Comparison of ENCODE assay signal across 1 cellular context in genomic region chr3:150546226-150547044, GRCh38.
TF ChIP-seq lines count a peak whose summit lies in the region.

Gene EIF2A (plus strand): TSS chr3:150546787. CDS start chr3:150546803, 16 bp downstream.
Gene SERP1 (minus strand): TSS chr3:150546496. CDS start chr3:150546135, 361 bp downstream.

TF ChIP-seq in K562, 482 proteins besides CTCF, POLR2A, EP300 and RAD21 (continued from another document):
- TF ChIP-seq, protein P1, sequence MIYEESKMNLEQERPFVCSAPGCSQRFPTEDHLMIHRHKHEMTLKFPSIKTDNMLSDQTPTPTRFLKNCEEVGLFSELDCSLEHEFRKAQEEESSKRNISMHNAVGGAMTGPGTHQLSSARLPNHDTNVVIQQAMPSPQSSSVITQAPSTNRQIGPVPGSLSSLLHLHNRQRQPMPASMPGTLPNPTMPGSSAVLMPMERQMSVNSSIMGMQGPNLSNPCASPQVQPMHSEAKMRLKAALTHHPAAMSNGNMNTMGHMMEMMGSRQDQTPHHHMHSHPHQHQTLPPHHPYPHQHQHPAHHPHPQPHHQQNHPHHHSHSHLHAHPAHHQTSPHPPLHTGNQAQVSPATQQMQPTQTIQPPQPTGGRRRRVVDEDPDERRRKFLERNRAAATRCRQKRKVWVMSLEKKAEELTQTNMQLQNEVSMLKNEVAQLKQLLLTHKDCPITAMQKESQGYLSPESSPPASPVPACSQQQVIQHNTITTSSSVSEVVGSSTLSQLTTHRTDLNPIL (CRISPR knock-in tag; IDR thresholded peaks at IDR 0.05), result no peak
- TF ChIP-seq CHD4 (IDR thresholded peaks at IDR 0.05; ENCODE audit: insufficient read depth, insufficient replicate concordance, low read depth, low read length, poor library complexity, severe bottlenecking) (no peak), SREBF2 (CRISPR knock-in tag; IDR thresholded peaks at IDR 0.05) (no peak), SIRT6 (IDR thresholded peaks at IDR 0.05; ENCODE audit: low read depth, low read length) (no peak), CBFB (CRISPR knock-in tag; IDR thresholded peaks at IDR 0.05) (peak; percentile 7; the same call in 1 of the 2 replicates), MAFK (IDR thresholded peaks at IDR 0.05; ENCODE audit: low read length) (0 out of 2 replicates have a peak, but pooled peaks have one; percentile 8), ZNF133 (CRISPR knock-in tag; IDR thresholded peaks at IDR 0.05) (no peak), ZNF830 (CRISPR knock-in tag; IDR thresholded peaks at IDR 0.05) (peak; percentile 89; the same call in 1 of the 2 replicates), CTBP1 (IDR thresholded peaks at IDR 0.05; ENCODE audit: borderline replicate concordance) (peak; percentile 74; the same call in 1 of the 2 replicates), DIDO1 (tag; IDR thresholded peaks at IDR 0.05; ENCODE audit: low read depth) (peak; percentile 75), ZNF3 (CRISPR knock-in tag; IDR thresholded peaks at IDR 0.05) (no peak), ZNF175 (CRISPR knock-in tag; IDR thresholded peaks at IDR 0.05; ENCODE audit: low read depth) (peak; percentile 21; the same call in 1 of the 2 replicates), SIX5 (IDR thresholded peaks at IDR 0.05; ENCODE audit: borderline replicate concordance in 1 of 2, insufficient read depth in 1 of 2, low read depth in 1 of 2, low read length in 2 of 2) (peak; percentile 83 to 84), ZBTB1 (CRISPR knock-in tag; IDR thresholded peaks at IDR 0.05; ENCODE audit: borderline replicate concordance, low read depth) (peak; percentile 80; the same call in 1 of the 2 replicates), ZFPM2 (CRISPR knock-in tag; IDR thresholded peaks at IDR 0.05) (no peak), ESRRA (IDR thresholded peaks at IDR 0.05; ENCODE audit: borderline replicate concordance, low read depth) (peak; percentile 35; the same call in 1 of the 2 replicates), XRCC4 (IDR thresholded peaks at IDR 0.05; ENCODE audit: extremely low read depth, insufficient read depth, insufficient read length) (no peak), ZC3H11A (IDR thresholded peaks at IDR 0.05; ENCODE audit: low read depth, low read length) (no peak), ZC3H4 (CRISPR knock-in tag; IDR thresholded peaks at IDR 0.05; ENCODE audit: borderline replicate concordance) (no peak), ZBTB26 (CRISPR knock-in tag; IDR thresholded peaks at IDR 0.05) (no peak), RUNX1 (IDR thresholded peaks at IDR 0.05; ENCODE audit: low read depth) (no peak), RNF219 (CRISPR knock-in tag; IDR thresholded peaks at IDR 0.05) (no peak), CBX5 (IDR thresholded peaks at IDR 0.05; ENCODE audit: borderline replicate concordance, low read depth) (no peak), GTF2E2 (tag; IDR thresholded peaks at IDR 0.05) (no peak; the same call in 1 of the 2 replicates), ZNF224 (CRISPR knock-in tag; IDR thresholded peaks at IDR 0.05) (no peak), ZNF280B (CRISPR knock-in tag; IDR thresholded peaks at IDR 0.05) (no peak)
- TF ChIP-seq, protein P2, sequence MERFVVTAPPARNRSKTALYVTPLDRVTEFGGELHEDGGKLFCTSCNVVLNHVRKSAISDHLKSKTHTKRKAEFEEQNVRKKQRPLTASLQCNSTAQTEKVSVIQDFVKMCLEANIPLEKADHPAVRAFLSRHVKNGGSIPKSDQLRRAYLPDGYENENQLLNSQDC (CRISPR knock-in tag; IDR thresholded peaks at IDR 0.05), result peak; percentile 62; the same call in 1 of the 2 replicates
- TF ChIP-seq, protein P3, sequence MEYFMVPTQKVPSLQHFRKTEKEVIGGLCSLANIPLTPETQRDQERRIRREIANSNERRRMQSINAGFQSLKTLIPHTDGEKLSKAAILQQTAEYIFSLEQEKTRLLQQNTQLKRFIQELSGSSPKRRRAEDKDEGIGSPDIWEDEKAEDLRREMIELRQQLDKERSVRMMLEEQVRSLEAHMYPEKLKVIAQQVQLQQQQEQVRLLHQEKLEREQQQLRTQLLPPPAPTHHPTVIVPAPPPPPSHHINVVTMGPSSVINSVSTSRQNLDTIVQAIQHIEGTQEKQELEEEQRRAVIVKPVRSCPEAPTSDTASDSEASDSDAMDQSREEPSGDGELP (CRISPR knock-in tag; IDR thresholded peaks at IDR 0.05; ENCODE audit: borderline replicate concordance), result peak; percentile 85
- TF ChIP-seq, protein P4, sequence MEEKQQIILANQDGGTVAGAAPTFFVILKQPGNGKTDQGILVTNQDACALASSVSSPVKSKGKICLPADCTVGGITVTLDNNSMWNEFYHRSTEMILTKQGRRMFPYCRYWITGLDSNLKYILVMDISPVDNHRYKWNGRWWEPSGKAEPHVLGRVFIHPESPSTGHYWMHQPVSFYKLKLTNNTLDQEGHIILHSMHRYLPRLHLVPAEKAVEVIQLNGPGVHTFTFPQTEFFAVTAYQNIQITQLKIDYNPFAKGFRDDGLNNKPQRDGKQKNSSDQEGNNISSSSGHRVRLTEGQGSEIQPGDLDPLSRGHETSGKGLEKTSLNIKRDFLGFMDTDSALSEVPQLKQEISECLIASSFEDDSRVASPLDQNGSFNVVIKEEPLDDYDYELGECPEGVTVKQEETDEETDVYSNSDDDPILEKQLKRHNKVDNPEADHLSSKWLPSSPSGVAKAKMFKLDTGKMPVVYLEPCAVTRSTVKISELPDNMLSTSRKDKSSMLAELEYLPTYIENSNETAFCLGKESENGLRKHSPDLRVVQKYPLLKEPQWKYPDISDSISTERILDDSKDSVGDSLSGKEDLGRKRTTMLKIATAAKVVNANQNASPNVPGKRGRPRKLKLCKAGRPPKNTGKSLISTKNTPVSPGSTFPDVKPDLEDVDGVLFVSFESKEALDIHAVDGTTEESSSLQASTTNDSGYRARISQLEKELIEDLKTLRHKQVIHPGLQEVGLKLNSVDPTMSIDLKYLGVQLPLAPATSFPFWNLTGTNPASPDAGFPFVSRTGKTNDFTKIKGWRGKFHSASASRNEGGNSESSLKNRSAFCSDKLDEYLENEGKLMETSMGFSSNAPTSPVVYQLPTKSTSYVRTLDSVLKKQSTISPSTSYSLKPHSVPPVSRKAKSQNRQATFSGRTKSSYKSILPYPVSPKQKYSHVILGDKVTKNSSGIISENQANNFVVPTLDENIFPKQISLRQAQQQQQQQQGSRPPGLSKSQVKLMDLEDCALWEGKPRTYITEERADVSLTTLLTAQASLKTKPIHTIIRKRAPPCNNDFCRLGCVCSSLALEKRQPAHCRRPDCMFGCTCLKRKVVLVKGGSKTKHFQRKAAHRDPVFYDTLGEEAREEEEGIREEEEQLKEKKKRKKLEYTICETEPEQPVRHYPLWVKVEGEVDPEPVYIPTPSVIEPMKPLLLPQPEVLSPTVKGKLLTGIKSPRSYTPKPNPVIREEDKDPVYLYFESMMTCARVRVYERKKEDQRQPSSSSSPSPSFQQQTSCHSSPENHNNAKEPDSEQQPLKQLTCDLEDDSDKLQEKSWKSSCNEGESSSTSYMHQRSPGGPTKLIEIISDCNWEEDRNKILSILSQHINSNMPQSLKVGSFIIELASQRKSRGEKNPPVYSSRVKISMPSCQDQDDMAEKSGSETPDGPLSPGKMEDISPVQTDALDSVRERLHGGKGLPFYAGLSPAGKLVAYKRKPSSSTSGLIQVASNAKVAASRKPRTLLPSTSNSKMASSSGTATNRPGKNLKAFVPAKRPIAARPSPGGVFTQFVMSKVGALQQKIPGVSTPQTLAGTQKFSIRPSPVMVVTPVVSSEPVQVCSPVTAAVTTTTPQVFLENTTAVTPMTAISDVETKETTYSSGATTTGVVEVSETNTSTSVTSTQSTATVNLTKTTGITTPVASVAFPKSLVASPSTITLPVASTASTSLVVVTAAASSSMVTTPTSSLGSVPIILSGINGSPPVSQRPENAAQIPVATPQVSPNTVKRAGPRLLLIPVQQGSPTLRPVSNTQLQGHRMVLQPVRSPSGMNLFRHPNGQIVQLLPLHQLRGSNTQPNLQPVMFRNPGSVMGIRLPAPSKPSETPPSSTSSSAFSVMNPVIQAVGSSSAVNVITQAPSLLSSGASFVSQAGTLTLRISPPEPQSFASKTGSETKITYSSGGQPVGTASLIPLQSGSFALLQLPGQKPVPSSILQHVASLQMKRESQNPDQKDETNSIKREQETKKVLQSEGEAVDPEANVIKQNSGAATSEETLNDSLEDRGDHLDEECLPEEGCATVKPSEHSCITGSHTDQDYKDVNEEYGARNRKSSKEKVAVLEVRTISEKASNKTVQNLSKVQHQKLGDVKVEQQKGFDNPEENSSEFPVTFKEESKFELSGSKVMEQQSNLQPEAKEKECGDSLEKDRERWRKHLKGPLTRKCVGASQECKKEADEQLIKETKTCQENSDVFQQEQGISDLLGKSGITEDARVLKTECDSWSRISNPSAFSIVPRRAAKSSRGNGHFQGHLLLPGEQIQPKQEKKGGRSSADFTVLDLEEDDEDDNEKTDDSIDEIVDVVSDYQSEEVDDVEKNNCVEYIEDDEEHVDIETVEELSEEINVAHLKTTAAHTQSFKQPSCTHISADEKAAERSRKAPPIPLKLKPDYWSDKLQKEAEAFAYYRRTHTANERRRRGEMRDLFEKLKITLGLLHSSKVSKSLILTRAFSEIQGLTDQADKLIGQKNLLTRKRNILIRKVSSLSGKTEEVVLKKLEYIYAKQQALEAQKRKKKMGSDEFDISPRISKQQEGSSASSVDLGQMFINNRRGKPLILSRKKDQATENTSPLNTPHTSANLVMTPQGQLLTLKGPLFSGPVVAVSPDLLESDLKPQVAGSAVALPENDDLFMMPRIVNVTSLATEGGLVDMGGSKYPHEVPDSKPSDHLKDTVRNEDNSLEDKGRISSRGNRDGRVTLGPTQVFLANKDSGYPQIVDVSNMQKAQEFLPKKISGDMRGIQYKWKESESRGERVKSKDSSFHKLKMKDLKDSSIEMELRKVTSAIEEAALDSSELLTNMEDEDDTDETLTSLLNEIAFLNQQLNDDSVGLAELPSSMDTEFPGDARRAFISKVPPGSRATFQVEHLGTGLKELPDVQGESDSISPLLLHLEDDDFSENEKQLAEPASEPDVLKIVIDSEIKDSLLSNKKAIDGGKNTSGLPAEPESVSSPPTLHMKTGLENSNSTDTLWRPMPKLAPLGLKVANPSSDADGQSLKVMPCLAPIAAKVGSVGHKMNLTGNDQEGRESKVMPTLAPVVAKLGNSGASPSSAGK (IDR thresholded peaks at IDR 0.05), result no peak
- TF ChIP-seq, protein P5, sequence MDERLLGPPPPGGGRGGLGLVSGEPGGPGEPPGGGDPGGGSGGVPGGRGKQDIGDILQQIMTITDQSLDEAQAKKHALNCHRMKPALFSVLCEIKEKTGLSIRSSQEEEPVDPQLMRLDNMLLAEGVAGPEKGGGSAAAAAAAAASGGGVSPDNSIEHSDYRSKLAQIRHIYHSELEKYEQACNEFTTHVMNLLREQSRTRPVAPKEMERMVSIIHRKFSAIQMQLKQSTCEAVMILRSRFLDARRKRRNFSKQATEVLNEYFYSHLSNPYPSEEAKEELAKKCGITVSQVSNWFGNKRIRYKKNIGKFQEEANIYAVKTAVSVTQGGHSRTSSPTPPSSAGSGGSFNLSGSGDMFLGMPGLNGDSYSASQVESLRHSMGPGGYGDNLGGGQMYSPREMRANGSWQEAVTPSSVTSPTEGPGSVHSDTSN (CRISPR knock-in tag; IDR thresholded peaks at IDR 0.05; ENCODE audit: low read depth), result no peak
- TF ChIP-seq, protein P5 (tag; conservative IDR thresholded peaks at IDR 0.05; ENCODE audit: low read depth), result peak; percentile 95; the same call in 1 of the 2 replicates
